ENCODE assay signal across 10 cellular contexts in genomic region chr1:69711159-69711930, GRCh38.
"Had no signal": no experiment of that assay in that cellular context is flagged by ENCODE, and none has a peak within 500 bp of the region (broad histone marks: within the 10 kb centered on the region; RNA-seq: fewer than 3 reads in every experiment).

No MANE protein-coding gene starts in this region.

- H3K27ac ChIP-seq: tibial nerve had no signal

- H3K9me3 ChIP-seq: tibial nerve had no signal

- H3K27me3 ChIP-seq: tibial nerve had no signal

- H3K4me3 ChIP-seq: tibial nerve had no signal

- ATAC-seq: activated CD8-positive, alpha-beta memory T cell treated with anti-CD3 and anti-CD28 coated beads, Interleukin-2, amount 10 ng/mL, durations not matched to agents 7 days and 5 days; esophagus mucosa; naive thymus-derived CD4-positive, alpha-beta T cell; WTC11 had no signal

- DNase-seq: activated CD4-positive, alpha-beta memory T cell treated with anti-CD3 and anti-CD28 coated beads, Interleukin-2, amount 10 ng/mL, durations not matched to agents 7 days and 5 days; activated CD4-positive, alpha-beta T cell treated with anti-CD3 and anti-CD28 coated beads for 4 hours; activated CD8-positive, alpha-beta memory T cell treated with anti-CD3 and anti-CD28 coated beads, Interleukin-2, amount 10 ng/mL, durations not matched to agents 7 days and 5 days; effector CD8-positive, alpha-beta T cell; hypothalamus; mesenchymal stem cell; naive thymus-derived CD4-positive, alpha-beta T cell had no signal

- H3K36me3 ChIP-seq: tibial nerve had no signal
